ENCODE assay signal across 1 cellular context in genomic region chr11:64316620-64317324, GRCh38.
TF ChIP-seq lines count a peak whose summit lies in the region.

No MANE protein-coding gene starts in this region.

TF ChIP-seq in H1, 55 proteins besides CTCF, POLR2A, EP300 and RAD21:
- peak; percentile 14 for TF ChIP-seq POLR2AphosphoS5 (IDR thresholded peaks at IDR 0.05; ENCODE audit: low read depth, low read length)
- TF ChIP-seq MAX (IDR thresholded peaks at IDR 0.05): peak; percentile 15; the same call in 1 of the 2 replicates
- peak; percentile 42 for TF ChIP-seq TAF7 (optimal IDR thresholded peaks at IDR 0.05; ENCODE audit: borderline replicate concordance, low read depth, low read length)
